9 cellular contexts compared by ENCODE assay signal in the genomic region with DNA sequence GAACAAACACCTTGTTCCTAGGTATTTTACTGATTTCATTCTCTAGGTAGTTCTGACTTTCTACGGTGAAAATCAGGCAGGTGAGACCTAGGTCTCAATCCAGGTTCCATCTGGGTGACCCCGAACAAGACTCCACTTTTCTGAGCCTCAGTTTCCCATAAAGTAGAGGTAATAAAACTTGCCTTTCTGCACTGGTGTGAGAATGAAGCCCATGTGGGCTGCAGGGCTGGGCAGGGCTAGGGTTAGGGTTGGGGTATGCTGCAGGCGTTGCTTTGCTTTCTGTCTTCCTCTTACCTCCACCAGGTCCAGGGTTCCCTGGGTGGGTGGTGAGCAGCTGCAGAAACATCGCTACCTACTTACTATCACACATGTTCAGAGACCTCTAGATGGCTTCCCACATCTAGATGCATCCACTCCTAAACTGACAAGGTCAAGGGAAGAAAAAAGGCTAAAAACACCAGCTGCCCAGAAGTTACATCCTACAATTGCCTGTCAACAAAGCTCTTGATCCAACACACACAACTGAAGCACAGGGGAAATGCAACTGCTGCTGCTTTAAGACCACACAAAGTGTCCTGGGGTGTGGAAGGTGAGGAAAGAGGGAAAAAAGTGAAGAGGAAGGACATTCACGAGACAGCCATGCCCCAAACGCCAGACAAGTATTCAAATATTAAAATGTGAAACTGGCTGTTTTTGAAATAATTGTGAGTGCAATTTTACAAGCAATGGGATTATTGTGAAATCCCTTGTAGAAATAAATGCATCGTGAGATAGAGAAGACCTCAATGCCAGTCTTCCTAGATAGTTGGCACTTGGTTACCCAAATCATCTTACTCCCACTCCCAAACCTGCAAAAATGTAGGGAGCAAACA. TPM values are rescaled to one million over a fixed set of nuclear protein-coding genes. Genes with fewer than 3 reads are reported as not detected.
A peak's percentile ranks its signal among the peaks of the same experiment; 100 is the strongest.
DNase-seq lines count a peak whose midpoint lies in the region; ATAC-seq and TF ChIP-seq lines count a peak whose summit lies in the region.
"Had no signal": no experiment of that assay in that cellular context is flagged by ENCODE, and none has a peak within 500 bp of the region (broad histone marks: within the 10 kb centered on the region; RNA-seq: fewer than 3 reads in every experiment).

No MANE protein-coding gene starts in this region.

- H3K27ac Mint-ChIP-seq in HFFc6 (peak overlapping the region; percentile 64; the same call in 1 of the 2 replicates), natural killer cell (peak overlapping the region; percentile 87 to 94)

- H3K79me2 ChIP-seq in ACC112 (ENCODE audit: control insufficient read depth, insufficient read depth, low read length, unreplicated experiment): no peaks in the 10 kb centered on the region

- H3K27ac ChIP-seq in ACC112 (ENCODE audit: low read depth, low read length) (peak overlapping the region; percentile 86), brain microvascular endothelial cell (peak overlapping the region; percentile 91)

- H3K36me3 ChIP-seq in ACC112 (ENCODE audit: insufficient read depth, low read length) (no peaks in the 10 kb centered on the region), brain microvascular endothelial cell (replicated peaks) (peaks cover 7% of the 10 kb centered on the region)

- TF ChIP-seq CTCF in HFFc6 (IDR thresholded peaks at IDR 0.05) (no peak), brain microvascular endothelial cell (IDR thresholded peaks at IDR 0.05; ENCODE audit: low read depth, low read length, missing control alignments) (no peak), natural killer cell (IDR thresholded peaks at IDR 0.05) (no peak)

- no peak overlapping the region for H2AFZ ChIP-seq in ACC112 (ENCODE audit: low read length, unreplicated experiment)

- no peaks in the 10 kb centered on the region for H3K27me3 ChIP-seq in ACC112 (ENCODE audit: insufficient read depth, low read length)
- no peaks in the 10 kb centered on the region for H3K27me3 ChIP-seq in brain microvascular endothelial cell (replicated peaks)

- peak overlapping the region; percentile 61 for H3K4me3 ChIP-seq in ACC112 (ENCODE audit: low read depth, low read length)
- H3K4me3 ChIP-seq in brain microvascular endothelial cell (ENCODE audit: low read depth, low read length): no peak overlapping the region

- in situ Hi-C loops in brain microvascular endothelial cell (cut with HindIII; ENCODE audit: low pct_ligation_motif_present, low sequenced_read_pairs): no loop called here

- intact Hi-C loops in natural killer cell (cut with micrococcal nuclease): loop anchor here (2.0 to 10.0 kb wide), 2 partner anchors 18 to 536 kb away; no protein-coding TSS in a partner anchor

- ATAC-seq in natural killer cell (no peak), HG03342 (IDR thresholded peaks at IDR 0.05; ENCODE audit: unreplicated experiment) (no peak), GM19351 (IDR thresholded peaks at IDR 0.05; ENCODE audit: unreplicated experiment) (no peak), GM21717 (IDR thresholded peaks at IDR 0.05; ENCODE audit: unreplicated experiment) (no peak)

- H3K9me3 Mint-ChIP-seq in HFFc6 (no peaks in the 10 kb centered on the region), natural killer cell (no peaks in the 10 kb centered on the region)

- DNase-seq in HFFc6: no peak
- DNase-seq in brain microvascular endothelial cell: no peak
- DNase-seq in natural killer cell: peak; percentile 12
- DNase-seq in NCI-H2227 treated with DMSO at 0.1 percent for 48 hours (lab: John Stamatoyannopoulos, UW): no peak
- DNase-seq: effector CD8-positive, alpha-beta T cell had no signal

- H3K36me3 Mint-ChIP-seq in HFFc6 (ENCODE audit: low read depth) (peaks cover 1% of the 10 kb centered on the region; the same call in 1 of the 2 replicates), natural killer cell (no peaks in the 10 kb centered on the region)

- H3K4me1 Mint-ChIP-seq in HFFc6 (ENCODE audit: low read depth) (peaks cover 46% of the 10 kb centered on the region), natural killer cell (peaks cover 94 to 99% of the 10 kb centered on the region in 2 donors)

- H3K4me1 ChIP-seq in ACC112 (ENCODE audit: control insufficient read depth, insufficient read depth, low read length, unreplicated experiment): peaks cover 53% of the 10 kb centered on the region

- peaks cover 4% of the 10 kb centered on the region for H3K27me3 Mint-ChIP-seq in HFFc6 (ENCODE audit: insufficient read depth)
- no peaks in the 10 kb centered on the region for H3K27me3 Mint-ChIP-seq in natural killer cell (ENCODE audit: low read depth in 2 of 2)

- peak overlapping the region; percentile 78; the same call in 1 of the 2 replicates for H3K4me3 Mint-ChIP-seq in HFFc6
- peak overlapping the region; percentile 1 for H3K4me3 Mint-ChIP-seq in natural killer cell

RNA-seq across cellular contexts. Expression of a gene that starts 23.5 kb away (rescaled TPM):
- under 1 TPM in 5 of 6 experiments, not detected in 1; 0.05 to 0.23 (median 0.12) TPM for total RNA-seq in HFFc6 (2021; fragmentation: NEBNext Ultra II Directional; extraction: Animal tissue kit (Norgen Biotek cat#: 25700))
- 100 to 1,000 TPM; 183 to 344 (median 325) TPM for total RNA-seq in natural killer cell

Comparison
In these comparisons a context has a peak if more than half of its experiments do, and no peak if none do; other contexts are left out.
1. RNA of a gene that starts 23.5 kb away (total RNA-seq): 183 to 344 TPM in natural killer cell; 0.05 to 0.23 TPM in HFFc6; every median in the first group is over 100 times any median in the second.